ENCODE assay signal across 9 cellular contexts in the genomic region with DNA sequence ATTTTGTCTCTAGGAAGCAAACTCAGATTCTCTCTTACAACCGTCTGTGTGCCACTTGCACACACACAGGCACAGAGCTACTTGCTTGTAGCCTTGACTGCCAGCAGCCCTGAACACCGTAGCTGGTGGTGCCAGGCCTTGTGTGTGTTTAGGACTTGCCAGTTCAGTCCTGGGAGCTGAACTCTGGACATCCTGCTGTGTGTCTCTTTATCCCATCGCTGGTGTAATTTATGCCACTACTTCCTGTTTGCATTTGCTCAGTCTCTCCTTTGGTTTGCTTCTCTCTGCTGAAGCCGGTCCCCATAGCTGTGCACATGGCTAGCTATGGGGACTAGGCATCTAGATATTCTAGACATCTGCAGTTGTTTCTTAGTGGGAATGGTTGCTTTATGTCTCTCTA. TPM values are rescaled to one million over a fixed set of nuclear protein-coding genes. Genes with fewer than 3 reads are reported as not detected.
DNase-seq lines count a peak whose midpoint lies in the region; ATAC-seq and TF ChIP-seq lines count a peak whose summit lies in the region.
"Had no signal": no experiment of that assay in that cellular context is flagged by ENCODE, and none has a peak within 500 bp of the region (broad histone marks: within the 10 kb centered on the region; RNA-seq: fewer than 3 reads in every experiment).

No MANE protein-coding gene starts in this region.

- no peaks in the 10 kb centered on the region for H3K36me3 ChIP-seq in iPS-15b (ENCODE audit: control insufficient read depth, insufficient read depth, low read length)

- no peaks in the 10 kb centered on the region for H3K27me3 Mint-ChIP-seq in type B pancreatic cell

- H3K36me3 Mint-ChIP-seq in activated naive CD4-positive, alpha-beta T cell treated with anti-CD3 and anti-CD28 coated beads, Interleukin-2, amount 50 U/mL, for 72 hours = peaks cover 0 to 17% of the 10 kb centered on the region in 2 donors
- H3K36me3 Mint-ChIP-seq in type B pancreatic cell = peaks cover 27% of the 10 kb centered on the region

- CTCF ChIA-PET in RWPE1 (lab: Yijun Ruan, JAX) = no interaction called here

- H3K4me1 ChIP-seq in iPS-15b (ENCODE audit: control insufficient read depth, insufficient read depth, low read length) = peaks cover 3% of the 10 kb centered on the region

- H3K27me3 ChIP-seq in iPS-15b (ENCODE audit: control insufficient read depth, insufficient read depth, low read length) = no peaks in the 10 kb centered on the region

- H3K9me3 ChIP-seq in iPS-15b (ENCODE audit: control insufficient read depth, insufficient read depth, low read length) = no peaks in the 10 kb centered on the region

- no peaks in the 10 kb centered on the region for H3K9me3 Mint-ChIP-seq in activated naive CD4-positive, alpha-beta T cell treated with anti-CD3 and anti-CD28 coated beads, Interleukin-2, amount 50 U/mL, for 72 hours
- no peaks in the 10 kb centered on the region for H3K9me3 Mint-ChIP-seq in type B pancreatic cell

- ATAC-seq in activated naive CD4-positive, alpha-beta T cell treated with anti-CD3 and anti-CD28 coated beads, Interleukin-2, amount 50 U/mL, for 72 hours = no peak
- no peak for ATAC-seq in HG03442 (IDR thresholded peaks at IDR 0.05; ENCODE audit: unreplicated experiment)
- ATAC-seq in GM18873 (IDR thresholded peaks at IDR 0.05; ENCODE audit: low FRiP score, unreplicated experiment) = no peak

- peak overlapping the region; percentile 12 to 38 for H3K27ac Mint-ChIP-seq in activated naive CD4-positive, alpha-beta T cell treated with anti-CD3 and anti-CD28 coated beads, Interleukin-2, amount 50 U/mL, for 72 hours
- H3K27ac Mint-ChIP-seq in type B pancreatic cell = peak overlapping the region; percentile 64

- no peak overlapping the region for H3K4me3 ChIP-seq in iPS-15b (ENCODE audit: low read depth, low read length)

- H3K27ac ChIP-seq in RWPE1 = peak overlapping the region; percentile 44; the same call in 1 of the 2 replicates

- TF ChIP-seq CTCF in RWPE1 (conservative IDR thresholded peaks at IDR 0.05; ENCODE audit: low read depth) (no peak), type B pancreatic cell (conservative IDR thresholded peaks at IDR 0.05) (no peak)

- H3K4me1 Mint-ChIP-seq in type B pancreatic cell (ENCODE audit: unreplicated experiment) = peaks cover 33% of the 10 kb centered on the region

- H3K9ac ChIP-seq in iPS-15b (ENCODE audit: low read depth, low read length) = peak overlapping the region; percentile 9

- POLR2A ChIA-PET in RWPE1 (lab: Yijun Ruan, JAX; ENCODE audit: low non-redundant PET) = no interaction called here

- DNase-seq in activated naive CD4-positive, alpha-beta T cell treated with anti-CD3 and anti-CD28 coated beads, Interleukin-2, amount 50 U/mL, for 72 hours (ENCODE audit: low spot score in 2 of 2) = no peak
- DNase-seq in activated naive CD4-positive, alpha-beta T cell treated with anti-CD3 and anti-CD28 coated beads, Interleukin-2, amount 50 U/mL, for 16 hours = no peak
- DNase-seq in RWPE1 (ENCODE audit: low spot score) = no peak
- DNase-seq in type B pancreatic cell (ENCODE audit: extremely low spot score, unreplicated experiment) = no peak
- no peak for DNase-seq in GM19240 (ENCODE audit: insufficient read length, low spot score)
- DNase-seq: activated naive CD4-positive, alpha-beta T cell treated with Interleukin-2 at 50 U/mL for 16 hours had no signal

- H3K4me3 Mint-ChIP-seq in type B pancreatic cell = no peak overlapping the region

RNA-seq across cellular contexts. Expression of a gene that starts 24.0 kb away (rescaled TPM):
- total RNA-seq in activated naive CD4-positive, alpha-beta T cell treated with anti-CD3 and anti-CD28 coated beads, Interleukin-2, amount 50 U/mL, for 72 hours = 10 to 100 TPM; 26.6 to 30.6 TPM
- 52.8 and 73.5 TPM in 2 replicates for total RNA-seq in type B pancreatic cell (ENCODE audit: low replicate concordance)

RNA-seq across cellular contexts. Expression of a gene that starts 49.7 kb away (rescaled TPM):
- total RNA-seq in activated naive CD4-positive, alpha-beta T cell treated with anti-CD3 and anti-CD28 coated beads, Interleukin-2, amount 50 U/mL, for 72 hours = 10 to 100 TPM; 30.8 to 39.0 TPM
- total RNA-seq in type B pancreatic cell (ENCODE audit: low replicate concordance) = 33.7 and 61.6 TPM in 2 replicates

RNA-seq across cellular contexts. Expression of a gene that starts 54.0 kb away (rescaled TPM):
- under 1 TPM; 0.09 to 0.99 TPM for total RNA-seq in activated naive CD4-positive, alpha-beta T cell treated with anti-CD3 and anti-CD28 coated beads, Interleukin-2, amount 50 U/mL, for 72 hours
- 8.1 and 38.1 TPM in 2 replicates for total RNA-seq in type B pancreatic cell (ENCODE audit: low replicate concordance)
